In the genomic region with DNA sequence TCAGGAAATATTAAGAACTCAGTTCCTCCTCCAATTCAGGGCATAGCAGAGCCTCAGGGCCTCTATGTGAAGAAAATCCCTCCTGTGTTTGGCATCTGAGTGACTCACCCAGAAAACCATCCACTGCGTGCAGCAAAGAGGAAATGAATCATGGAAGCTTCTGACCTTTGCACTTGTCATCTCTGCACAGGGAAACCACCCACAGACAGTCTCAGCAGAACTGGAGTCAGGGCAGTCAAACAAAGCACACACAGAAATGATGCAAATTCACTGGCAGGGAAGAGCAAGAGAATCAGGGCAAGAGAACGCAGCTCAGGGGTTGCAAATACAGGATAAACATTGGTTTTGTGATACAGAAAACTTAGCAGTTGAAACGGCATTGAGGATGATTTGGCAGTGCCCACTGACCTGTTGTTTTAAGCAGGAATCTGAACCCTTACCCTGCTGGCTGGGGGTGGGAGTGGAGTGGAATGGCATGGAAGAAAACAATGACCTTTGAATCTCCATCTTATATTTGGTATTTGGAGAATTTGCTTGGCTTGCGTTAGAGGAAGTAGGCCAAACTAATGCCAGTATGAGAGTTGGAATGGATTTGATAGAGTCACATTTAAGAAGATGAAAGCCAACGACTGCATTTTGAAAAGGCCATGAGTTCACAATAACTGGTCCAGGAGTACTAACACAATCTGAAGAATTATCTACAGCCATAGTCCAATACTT, we compare ENCODE assay signal across 8 cellular contexts. TPM values are rescaled to one million over a fixed set of nuclear protein-coding genes. Genes with fewer than 3 reads are reported as not detected.
DNase-seq lines count a peak whose midpoint lies in the region; ATAC-seq and TF ChIP-seq lines count a peak whose summit lies in the region.

No MANE protein-coding gene starts in this region.

- no peaks in the 10 kb centered on the region for H3K9me3 Mint-ChIP-seq in activated B cell treated with CpG ODN at 0.5 μM for 24 hours

- peak; percentile 100 for DNase-seq in ELR (ENCODE audit: low read depth)
- DNase-seq in GOT3 (lab: John Stamatoyannopoulos, UW), result peak; percentile 34
- peak; percentile 100 for DNase-seq in LHCN-M2 (ENCODE audit: low read depth)
- DNase-seq in activated B cell treated with CpG ODN at 0.5 μM for 24 hours, result peak; percentile 23
- peak in 43 of 61 donors; percentile 2 to 85 (median 34) for DNase-seq in caudate nucleus (lab: John Stamatoyannopoulos, UW)
- peak in 1 of 2 donors; percentile 78 for DNase-seq in left lung
- DNase-seq in stimulated activated CD4-positive, alpha-beta T cell treated with anti-CD3 and anti-CD28 coated beads, Interleukin-4, amount 100 ng/mL, for 24 hours, result peak; percentile 87
- no peak for DNase-seq in mesenteric fat pad (ENCODE audit: low spot score)

- CTCF ChIA-PET in activated B cell treated with CpG ODN at 0.5 μM for 24 hours (lab: Charles Lee), result interaction anchor here (1.3 to 1.5 kb wide), 2 partner anchors 52 to 53 kb away, joined by 3 to 7 read pairs; a partner anchor contains a TSS

- no peaks in the 10 kb centered on the region for H3K27me3 ChIP-seq in left lung

- peak overlapping the region; percentile 11 for H3K4me3 Mint-ChIP-seq in activated B cell treated with CpG ODN at 0.5 μM for 24 hours

- peaks cover 14 to 81% of the 10 kb centered on the region in 2 donors for H3K4me1 ChIP-seq in left lung

- POLR2A ChIA-PET in activated B cell treated with CpG ODN at 0.5 μM for 24 hours (lab: Charles Lee), result interaction anchor here (0.6 to 4.0 kb wide), 6 partner anchors 27 to 587 kb away, joined by 3 to 30 read pairs (median 3); a partner anchor contains a TSS

- no peaks in the 10 kb centered on the region for H3K36me3 Mint-ChIP-seq in activated B cell treated with CpG ODN at 0.5 μM for 24 hours (ENCODE audit: low read depth)

- no peak overlapping the region for H3K4me3 ChIP-seq in left lung

- peak overlapping the region; percentile 56 for H3K27ac ChIP-seq in caudate nucleus (ENCODE audit: low read depth, low read length)
- peak overlapping the region; percentile 77 to 85 for H3K27ac ChIP-seq in left lung

- H3K4me1 Mint-ChIP-seq in activated B cell treated with CpG ODN at 0.5 μM for 24 hours, result peaks cover 35% of the 10 kb centered on the region

- H3K27me3 Mint-ChIP-seq in activated B cell treated with CpG ODN at 0.5 μM for 24 hours, result no peaks in the 10 kb centered on the region

- intact Hi-C loops in activated B cell treated with CpG ODN at 0.5 μM for 24 hours (cut with micrococcal nuclease) (loop anchor here (1.0 to 5.0 kb wide), 7 partner anchors 34 to 336 kb away; a partner anchor contains a TSS), left lung (cut with DNase I) (no loop called here)

- ATAC-seq in activated B cell treated with CpG ODN at 0.5 μM for 24 hours (ENCODE audit: low read depth) (peak; percentile 93), left lung (peak; percentile 92)

- no peaks in the 10 kb centered on the region for H3K9me3 ChIP-seq in left lung

- no peaks in the 10 kb centered on the region for H3K36me3 ChIP-seq in left lung

- peak overlapping the region; percentile 65 for H3K27ac Mint-ChIP-seq in activated B cell treated with CpG ODN at 0.5 μM for 24 hours

- TF ChIP-seq CTCF in activated B cell treated with CpG ODN at 0.5 μM for 24 hours (IDR thresholded peaks at IDR 0.05) (no peak), left lung (IDR thresholded peaks at IDR 0.05) (no peak)

RNA-seq across cellular contexts. Expression of a gene that starts 53.5 kb away (rescaled TPM):
- total RNA-seq in LHCN-M2 (2014; rRNA removed), result 191 TPM in 2 replicates
- 32.0 TPM for polyA plus RNA-seq in LHCN-M2 (2012)
- total RNA-seq in activated B cell treated with CpG ODN at 0.5 μM for 24 hours, result 0.83 and 1.1 TPM in 2 replicates
- 10 to 100 TPM; 15.8 to 19.0 TPM for total RNA-seq in left lung
- 45.7 TPM for total RNA-seq in mesenteric fat pad
